1 cellular context compared by ENCODE assay signal in the genomic region with DNA sequence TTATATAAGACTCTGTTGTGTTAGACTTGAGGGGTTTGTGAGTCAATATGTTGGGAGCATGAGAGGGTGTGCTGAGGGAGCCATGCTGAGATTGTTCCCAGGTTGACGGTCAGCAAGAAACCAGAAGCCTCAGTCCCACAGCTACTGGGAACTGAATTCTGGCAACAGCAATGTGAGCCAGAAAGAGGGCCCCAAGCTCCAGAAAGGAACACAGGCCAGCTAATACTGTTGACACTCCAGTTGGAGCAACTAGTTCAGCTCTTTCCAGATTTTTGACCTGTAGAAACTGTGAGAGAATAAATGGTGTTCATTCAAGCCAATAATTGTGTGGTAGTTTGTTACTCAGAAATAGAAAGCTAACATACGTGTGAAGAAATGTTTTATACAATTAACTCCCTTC.
TF ChIP-seq lines count a peak whose summit lies in the region.

No MANE protein-coding gene starts in this region.

TF ChIP-seq in H1, 55 proteins besides CTCF, POLR2A, EP300 and RAD21:
- no peak for TF ChIP-seq CHD1 (IDR thresholded peaks at IDR 0.05; ENCODE audit: low read depth, low read length)
- TF ChIP-seq CBX5 (IDR thresholded peaks at IDR 0.05; ENCODE audit: low read depth, low read length): no peak
- no peak for TF ChIP-seq TAF1 (IDR thresholded peaks at IDR 0.05; ENCODE audit: low read depth, low read length)
- no peak for TF ChIP-seq RBBP5 (IDR thresholded peaks at IDR 0.05; ENCODE audit: borderline replicate concordance, low read depth, low read length)
- TF ChIP-seq POU5F1 (IDR thresholded peaks at IDR 0.05; ENCODE audit: low read depth, low read length): no peak
- no peak for TF ChIP-seq BCL11A (IDR thresholded peaks at IDR 0.05; ENCODE audit: low read depth in 2 of 2, low read length in 2 of 2)
